Comparison of ENCODE assay signal across 1 cellular context in genomic region chr7:140484951-140485350, GRCh38.
TF ChIP-seq lines count a peak whose summit lies in the region.

No MANE protein-coding gene starts in this region.

TF ChIP-seq in K562, 482 proteins besides CTCF, POLR2A, EP300 and RAD21 (continued from another document):
- TF ChIP-seq, protein P1, sequence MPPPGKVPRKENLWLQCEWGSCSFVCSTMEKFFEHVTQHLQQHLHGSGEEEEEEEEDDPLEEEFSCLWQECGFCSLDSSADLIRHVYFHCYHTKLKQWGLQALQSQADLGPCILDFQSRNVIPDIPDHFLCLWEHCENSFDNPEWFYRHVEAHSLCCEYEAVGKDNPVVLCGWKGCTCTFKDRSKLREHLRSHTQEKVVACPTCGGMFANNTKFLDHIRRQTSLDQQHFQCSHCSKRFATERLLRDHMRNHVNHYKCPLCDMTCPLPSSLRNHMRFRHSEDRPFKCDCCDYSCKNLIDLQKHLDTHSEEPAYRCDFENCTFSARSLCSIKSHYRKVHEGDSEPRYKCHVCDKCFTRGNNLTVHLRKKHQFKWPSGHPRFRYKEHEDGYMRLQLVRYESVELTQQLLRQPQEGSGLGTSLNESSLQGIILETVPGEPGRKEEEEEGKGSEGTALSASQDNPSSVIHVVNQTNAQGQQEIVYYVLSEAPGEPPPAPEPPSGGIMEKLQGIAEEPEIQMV (tag; conservative IDR thresholded peaks at IDR 0.05; ENCODE audit: low read depth) = no peak
- TF ChIP-seq MIER1 (IDR thresholded peaks at IDR 0.05; ENCODE audit: low read depth) (no peak), ZNF324 (CRISPR knock-in tag; IDR thresholded peaks at IDR 0.05) (no peak), SMARCC2 (IDR thresholded peaks at IDR 0.05; ENCODE audit: low read depth) (no peak)
- TF ChIP-seq, protein P2, sequence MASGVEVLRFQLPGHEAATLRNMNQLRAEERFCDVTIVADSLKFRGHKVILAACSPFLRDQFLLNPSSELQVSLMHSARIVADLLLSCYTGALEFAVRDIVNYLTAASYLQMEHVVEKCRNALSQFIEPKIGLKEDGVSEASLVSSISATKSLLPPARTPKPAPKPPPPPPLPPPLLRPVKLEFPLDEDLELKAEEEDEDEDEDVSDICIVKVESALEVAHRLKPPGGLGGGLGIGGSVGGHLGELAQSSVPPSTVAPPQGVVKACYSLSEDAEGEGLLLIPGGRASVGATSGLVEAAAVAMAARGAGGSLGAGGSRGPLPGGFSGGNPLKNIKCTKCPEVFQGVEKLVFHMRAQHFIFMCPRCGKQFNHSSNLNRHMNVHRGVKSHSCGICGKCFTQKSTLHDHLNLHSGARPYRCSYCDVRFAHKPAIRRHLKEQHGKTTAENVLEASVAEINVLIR (CRISPR knock-in tag; IDR thresholded peaks at IDR 0.05) = no peak
